Comparison of ENCODE assay signal across 19 cellular contexts in the genomic region with DNA sequence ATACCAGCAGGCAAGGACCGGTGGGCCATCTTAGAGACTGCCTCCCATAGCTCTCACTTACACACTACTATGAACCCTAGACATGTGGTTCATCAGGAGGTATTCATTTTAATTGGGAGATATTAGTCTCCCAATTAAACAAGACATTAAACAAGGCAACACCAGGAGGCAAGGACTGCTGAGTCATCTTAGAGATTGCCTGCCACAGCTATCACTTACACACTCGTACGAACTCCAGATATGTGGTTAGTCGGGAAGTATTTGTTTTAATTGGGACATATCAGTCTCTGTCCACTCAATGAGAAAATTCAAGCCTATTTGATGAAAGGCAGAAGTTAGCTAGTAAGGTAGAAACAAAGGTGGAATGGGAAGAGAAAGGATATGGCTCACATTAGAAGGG.
DNase-seq lines count a peak whose midpoint lies in the region; TF ChIP-seq lines count a peak whose summit lies in the region.
"Had no signal": no experiment of that assay in that cellular context is flagged by ENCODE, and none has a peak within 500 bp of the region (broad histone marks: within the 10 kb centered on the region; RNA-seq: fewer than 3 reads in every experiment).

No MANE protein-coding gene starts in this region.

- H3K23ac ChIP-seq in mesenchymal stem cell (ENCODE audit: low read length in 2 of 2), result no peak overlapping the region

- no peak overlapping the region for H3K4me3 ChIP-seq in BLaER1 treated with 17β-estradiol and CSF1 and Interleukin-3, amounts not matched to agents 10 nM and 100 nM
- H3K4me3 ChIP-seq in brain microvascular endothelial cell (ENCODE audit: low read depth, low read length), result no peak overlapping the region
- H3K4me3 ChIP-seq in mesenchymal stem cell (ENCODE audit: insufficient read depth in 1 of 2, low read depth in 1 of 2, low read length in 2 of 2), result no peak overlapping the region
- H3K4me3 ChIP-seq: BLaER1, SJCRH30 had no signal

- H3K4me1 ChIP-seq in BLaER1 treated with 17β-estradiol and CSF1 and Interleukin-3, amounts not matched to agents 10 nM and 100 nM, result peaks cover 58 to 73% (median 61%) of the 10 kb centered on the region in 10 experiments
- peaks cover 2% of the 10 kb centered on the region for H3K4me1 ChIP-seq in mesenchymal stem cell (ENCODE audit: control insufficient read depth, insufficient read depth, low read depth, low read length)

- no peak overlapping the region for H3K9ac ChIP-seq in BLaER1 treated with 17β-estradiol and CSF1 and Interleukin-3, amounts not matched to agents 10 nM and 100 nM
- H3K9ac ChIP-seq in mesenchymal stem cell (ENCODE audit: low read length), result no peak overlapping the region
- H3K9ac ChIP-seq: BLaER1 had no signal

- no peak overlapping the region for H2AK5ac ChIP-seq in mesenchymal stem cell (ENCODE audit: low read length, severe bottlenecking)

- H3K9me3 ChIP-seq in BLaER1 treated with 17β-estradiol and CSF1 and Interleukin-3, amounts not matched to agents 10 nM and 100 nM (replicated peaks in 1 of 11), result no peaks in the 10 kb centered on the region
- no peaks in the 10 kb centered on the region for H3K9me3 ChIP-seq in mesenchymal stem cell (ENCODE audit: control insufficient read depth, low read length)
- H3K9me3 ChIP-seq: BLaER1, SJCRH30 had no signal

- no peak overlapping the region for H2BK120ac ChIP-seq in mesenchymal stem cell (ENCODE audit: low read depth, low read length)

- in situ Hi-C loops in brain microvascular endothelial cell (cut with HindIII; ENCODE audit: low pct_ligation_motif_present, low sequenced_read_pairs), result no loop called here

- no peak overlapping the region for H2BK5ac ChIP-seq in mesenchymal stem cell (ENCODE audit: low read depth, low read length, poor library complexity, severe bottlenecking)

- no peaks in the 10 kb centered on the region for H3K36me3 ChIP-seq in BLaER1 treated with 17β-estradiol and CSF1 and Interleukin-3, amounts not matched to agents 10 nM and 100 nM
- H3K36me3 ChIP-seq in brain microvascular endothelial cell (replicated peaks) (no peaks in the 10 kb centered on the region), mesenchymal stem cell (ENCODE audit: control insufficient read depth in 1 of 2, insufficient read depth in 2 of 2, low read depth in 1 of 2, low read length in 2 of 2) (no peaks in the 10 kb centered on the region)
- H3K36me3 ChIP-seq: BLaER1, SJCRH30 had no signal

- no peak overlapping the region for H4K91ac ChIP-seq in mesenchymal stem cell (ENCODE audit: low read length)

- no peak overlapping the region for H4K8ac ChIP-seq in mesenchymal stem cell (ENCODE audit: low read length)

- H4K20me1 ChIP-seq in BLaER1 treated with 17β-estradiol and CSF1 and Interleukin-3, amounts not matched to agents 10 nM and 100 nM, result no peaks in the 10 kb centered on the region
- H4K20me1 ChIP-seq: BLaER1 had no signal

- WGBS in mesenchymal stem cell, result 57% methylated on average over 3 of the region's 4 CpGs

- H3K27ac ChIP-seq in BLaER1 treated with 17β-estradiol and CSF1 and Interleukin-3, amounts not matched to agents 10 nM and 100 nM, result no peak overlapping the region
- H3K27ac ChIP-seq in brain microvascular endothelial cell (no peak overlapping the region), mesenchymal stem cell (ENCODE audit: low read length, poor library complexity, severe bottlenecking) (no peak overlapping the region)
- H3K27ac ChIP-seq: BLaER1, SJCRH30 had no signal

- H2BK15ac ChIP-seq in mesenchymal stem cell (ENCODE audit: low read depth, poor library complexity, severe bottlenecking), result no peak overlapping the region

- H2BK12ac ChIP-seq in mesenchymal stem cell (ENCODE audit: low read length in 2 of 2), result no peak overlapping the region

- no peak overlapping the region for H3K4ac ChIP-seq in mesenchymal stem cell (ENCODE audit: low read depth in 1 of 2, low read length in 2 of 2)

- no peaks in the 10 kb centered on the region for H3K79me1 ChIP-seq in mesenchymal stem cell (replicated peaks; ENCODE audit: low read length, poor library complexity, severe bottlenecking)

- peaks cover 0 to 19% (median 0%) of the 10 kb centered on the region in 11 experiments; a peak in 4 of 22 replicates for H3K27me3 ChIP-seq in BLaER1 treated with 17β-estradiol and CSF1 and Interleukin-3, amounts not matched to agents 10 nM and 100 nM
- H3K27me3 ChIP-seq in brain microvascular endothelial cell (replicated peaks) (no peaks in the 10 kb centered on the region), mesenchymal stem cell (ENCODE audit: control insufficient read depth in 1 of 2, insufficient read depth in 1 of 2, low read length in 2 of 2) (no peaks in the 10 kb centered on the region)
- H3K27me3 ChIP-seq: BLaER1, SJCRH30 had no signal

- DNase-seq in OCI-M1 (lab: John Stamatoyannopoulos, UW) (peak; percentile 26), brain microvascular endothelial cell (peak; percentile 20), mesenchymal stem cell (peak; percentile 26), ureter (ENCODE audit: low spot score) (no peak), SIG-M5 (lab: John Stamatoyannopoulos, UW) (no peak), NK-92 (lab: John Stamatoyannopoulos, UW; ENCODE audit: unreplicated experiment) (no peak)
- DNase-seq in central memory CD4-positive, alpha-beta T cell, result no peak
- DNase-seq: DMS153, EL, Kasumi-1, MV-4-11, NCI-H1417 treated with DMSO at 0.1 percent for 48 hours, NCI-H2029, NCI-H2171 treated with DMSO at 0.1 percent for 48 hours, NCI-H510A, NCI-H82, SJCRH30 had no signal

- TF ChIP-seq CTCF in brain microvascular endothelial cell (IDR thresholded peaks at IDR 0.05; ENCODE audit: low read depth, low read length, missing control alignments), result no peak

- H3K18ac ChIP-seq in mesenchymal stem cell (ENCODE audit: low read depth in 1 of 2, low read length in 2 of 2), result no peak overlapping the region

- no peak overlapping the region for H2AFZ ChIP-seq in mesenchymal stem cell (ENCODE audit: low read depth, low read length)

- H3K14ac ChIP-seq in mesenchymal stem cell (ENCODE audit: low read length in 2 of 2), result no peak overlapping the region

- H3K4me2 ChIP-seq in BLaER1 treated with 17β-estradiol and CSF1 and Interleukin-3, amounts not matched to agents 10 nM and 100 nM, result peak overlapping the region in 8 of 11 experiments; percentile 3 to 69 (median 30); a peak in 9 of 22 replicates
- H3K4me2 ChIP-seq in mesenchymal stem cell (ENCODE audit: low read length, poor library complexity, severe bottlenecking), result no peak overlapping the region
- H3K4me2 ChIP-seq: BLaER1 had no signal

Comparison
In these comparisons a context has a peak if more than half of its experiments do, and no peak if none do; other contexts are left out.
1. DNase-seq: peak in OCI-M1 (single experiment), brain microvascular endothelial cell (single experiment) and mesenchymal stem cell (single experiment); none in ureter (single experiment), SIG-M5 (single experiment), central memory CD4-positive, alpha-beta T cell (single experiment) and NK-92 (single experiment).